ENCODE assay signal across 8 cellular contexts in genomic region chr9:106420511-106420944, GRCh38.
DNase-seq lines count a peak whose midpoint lies in the region; ATAC-seq and TF ChIP-seq lines count a peak whose summit lies in the region.

No MANE protein-coding gene starts in this region.

- no peak overlapping the region for H3K27ac Mint-ChIP-seq in central memory CD8-positive, alpha-beta T cell (ENCODE audit: low read depth)

- H3K27me3 Mint-ChIP-seq in central memory CD8-positive, alpha-beta T cell, result no peaks in the 10 kb centered on the region

- H3K4me3 ChIP-seq in right atrium auricular region, result no peak overlapping the region

- H3K4me3 Mint-ChIP-seq in central memory CD8-positive, alpha-beta T cell, result no peak overlapping the region

- peaks cover 0 to 6% of the 10 kb centered on the region in 2 donors for H3K4me1 ChIP-seq in right atrium auricular region

- peak; percentile 76 for ATAC-seq in HG03442 (IDR thresholded peaks at IDR 0.05; ENCODE audit: unreplicated experiment)
- ATAC-seq in central memory CD8-positive, alpha-beta T cell (replicated peaks; ENCODE audit: extremely low read depth, poor library complexity, severe bottlenecking), result peak; percentile 17

- no peaks in the 10 kb centered on the region for H3K36me3 Mint-ChIP-seq in central memory CD8-positive, alpha-beta T cell (ENCODE audit: insufficient read depth)

- peaks cover 5% of the 10 kb centered on the region for H3K9me3 Mint-ChIP-seq in central memory CD8-positive, alpha-beta T cell

- no peaks in the 10 kb centered on the region for H3K9me3 ChIP-seq in right atrium auricular region

- H3K36me3 ChIP-seq in right atrium auricular region, result no peaks in the 10 kb centered on the region

- H3K4me1 Mint-ChIP-seq in central memory CD8-positive, alpha-beta T cell, result peaks cover 17% of the 10 kb centered on the region

- TF ChIP-seq CTCF in GM20000 (IDR thresholded peaks at IDR 0.05; ENCODE audit: extremely low read depth, missing control alignments), result no peak
- TF ChIP-seq CTCF in right atrium auricular region (IDR thresholded peaks at IDR 0.05), result no peak

- H3K27me3 ChIP-seq in right atrium auricular region, result no peaks in the 10 kb centered on the region

- DNase-seq in ELF-1 (ENCODE audit: low read depth, low spot score), result peak; percentile 27
- peak; percentile 41 for DNase-seq in GM20000 (ENCODE audit: low spot score)
- DNase-seq in central memory CD8-positive, alpha-beta T cell (ENCODE audit: low spot score in 2 of 2), result no peak
- DNase-seq in right atrium auricular region (ENCODE audit: low spot score), result no peak
- no peak for DNase-seq in iPS-NIHi7 (ENCODE audit: extremely low spot score)
- no peak for DNase-seq in GF-D8 (lab: John Stamatoyannopoulos, UW)
- DNase-seq in DMS153 (lab: John Stamatoyannopoulos, UW), result no peak

- no peak overlapping the region for H3K27ac ChIP-seq in right atrium auricular region

Comparison
In these comparisons a context has a peak if more than half of its experiments do, and no peak if none do; other contexts are left out.
1. DNase-seq: peak in ELF-1 (single experiment) and GM20000 (single experiment); none in central memory CD8-positive, alpha-beta T cell (0 of 2), right atrium auricular region (single experiment), iPS-NIHi7 (single experiment), GF-D8 (single experiment) and DMS153 (single experiment).